ENCODE assay signal across 20 cellular contexts in genomic region chr15:39304931-39305728, GRCh38.
"Had no signal": no experiment of that assay in that cellular context is flagged by ENCODE, and none has a peak within 500 bp of the region (broad histone marks: within the 10 kb centered on the region; RNA-seq: fewer than 3 reads in every experiment).

No MANE protein-coding gene starts in this region.

- H3K4me1 ChIP-seq: left ventricle myocardium inferior, upper lobe of right lung had no signal

- H3K4me3 ChIP-seq: esophagus squamous epithelium, left ventricle myocardium inferior, spleen, upper lobe of right lung had no signal

- ATAC-seq: activated naive CD4-positive, alpha-beta T cell treated with anti-CD3 and anti-CD28 coated beads, Interleukin-2, amount 50 U/mL, for 72 hours; activated T-helper 17 cell treated with anti-CD3 and anti-CD28 coated beads, Interleukin-2, amount 50 U/mL, for 72 hours; upper lobe of right lung had no signal

- H3K36me3 ChIP-seq: brain microvascular endothelial cell, esophagus squamous epithelium, left ventricle myocardium inferior, spleen, upper lobe of right lung had no signal

- H3K27me3 ChIP-seq: brain microvascular endothelial cell, esophagus squamous epithelium, upper lobe of right lung had no signal

- DNase-seq: activated CD4-positive, alpha-beta T cell treated with anti-CD3 and anti-CD28 coated beads for 1 hour; activated T-cell treated with anti-CD3 and anti-CD28 coated beads, Interleukin-2, amount 50 U/mL, for 24 hours; aorta; brain microvascular endothelial cell; central memory CD4-positive, alpha-beta T cell; dermis blood vessel endothelial cell; effector CD8-positive, alpha-beta T cell; esophagus squamous epithelium; immature natural killer cell; kidney glomerular epithelial cell; left ventricle myocardium inferior; midbrain; nucleus accumbens; spleen; stimulated activated CD4-positive, alpha-beta T cell treated with anti-CD3 and anti-CD28 coated beads, Interleukin-4, amount 100 ng/mL, for 24 hours; stimulated activated naive CD4-positive, alpha-beta T cell treated with Interleukin-2 at 50 U/mL for 16 hours; T-helper 9 cell; upper lobe of right lung had no signal

- H3K9me3 ChIP-seq: esophagus squamous epithelium, upper lobe of right lung had no signal

- H3K27ac ChIP-seq: brain microvascular endothelial cell, esophagus squamous epithelium, left ventricle myocardium inferior, spleen, upper lobe of right lung had no signal
